16 cellular contexts compared by ENCODE assay signal in genomic region chrX:41108684-41109205, GRCh38. TPM values are rescaled to one million over a fixed set of nuclear protein-coding genes. Genes with fewer than 3 reads are reported as not detected.
DNase-seq lines count a peak whose midpoint lies in the region; ATAC-seq lines count a peak whose summit lies in the region.
"Had no signal": no experiment of that assay in that cellular context is flagged by ENCODE, and none has a peak within 500 bp of the region (broad histone marks: within the 10 kb centered on the region; RNA-seq: fewer than 3 reads in every experiment).

No MANE protein-coding gene starts in this region.

- H3K27me3 Mint-ChIP-seq in activated CD4-positive, alpha-beta memory T cell treated with anti-CD3 and anti-CD28 coated beads for 36 hours: no peaks in the 10 kb centered on the region
- no peaks in the 10 kb centered on the region for H3K27me3 Mint-ChIP-seq in activated CD4-positive, alpha-beta memory T cell treated with anti-CD3 and anti-CD28 coated beads, Interleukin-2, amount 10 ng/mL, durations not matched to agents 7 days and 5 days
- H3K27me3 Mint-ChIP-seq in T-cell (no peaks in the 10 kb centered on the region), immature natural killer cell (ENCODE audit: low read depth in 3 of 3) (peaks cover 0 to 9% (median 0%) of the 10 kb centered on the region in 3 donors)
- H3K27me3 Mint-ChIP-seq: activated B cell treated with CpG ODN at 0.5 μM for 24 hours had no signal

- peaks cover 5% of the 10 kb centered on the region for H3K36me3 Mint-ChIP-seq in activated CD4-positive, alpha-beta memory T cell treated with anti-CD3 and anti-CD28 coated beads for 36 hours
- peaks cover 8% of the 10 kb centered on the region for H3K36me3 Mint-ChIP-seq in activated CD4-positive, alpha-beta memory T cell treated with anti-CD3 and anti-CD28 coated beads, Interleukin-2, amount 10 ng/mL, durations not matched to agents 7 days and 5 days (ENCODE audit: low read depth)
- peaks cover 6% of the 10 kb centered on the region for H3K36me3 Mint-ChIP-seq in T-cell
- peaks cover 0 to 4% (median 4%) of the 10 kb centered on the region in 3 donors for H3K36me3 Mint-ChIP-seq in immature natural killer cell

- no peak overlapping the region for H3K9ac ChIP-seq in skeletal muscle tissue (ENCODE audit: low read depth in 1 of 3, low read length in 3 of 3)

- ATAC-seq in T-cell (replicated peaks in 1 of 4): no peak
- ATAC-seq: left colon, sciatic nerve had no signal

- H3K9me3 ChIP-seq in skeletal muscle tissue (ENCODE audit: control insufficient read depth in 3 of 3, low read length in 3 of 3): no peaks in the 10 kb centered on the region

- no peak overlapping the region for H3K4me3 ChIP-seq in skeletal muscle tissue (ENCODE audit: low read length in 3 of 3)

- POLR2A ChIA-PET in activated CD4-positive, alpha-beta memory T cell treated with anti-CD3 and anti-CD28 coated beads for 36 hours (lab: Charles Lee): no interaction called here
- POLR2A ChIA-PET in activated CD4-positive, alpha-beta memory T cell treated with anti-CD3 and anti-CD28 coated beads, Interleukin-2, amount 10 ng/mL, durations not matched to agents 7 days and 5 days (lab: Charles Lee): interaction anchor here (1.3 kb wide), 1 partner anchor 23 kb away, joined by 8 read pairs; the partner anchor contains the start of gene USP9X
- POLR2A ChIA-PET in T-cell (lab: Charles Lee): interaction anchor here in 1 of 2 donors (0.5 to 1.1 kb wide), 3 partner anchors 8 to 40 kb away, joined by 3 to 11 read pairs (median 10); no protein-coding TSS in a partner anchor

- H3K27ac Mint-ChIP-seq in activated CD4-positive, alpha-beta memory T cell treated with anti-CD3 and anti-CD28 coated beads for 36 hours: peak overlapping the region; percentile 66
- H3K27ac Mint-ChIP-seq in activated CD4-positive, alpha-beta memory T cell treated with anti-CD3 and anti-CD28 coated beads, Interleukin-2, amount 10 ng/mL, durations not matched to agents 7 days and 5 days: no peak overlapping the region
- peak overlapping the region; percentile 15 to 55 for H3K27ac Mint-ChIP-seq in T-cell
- H3K27ac Mint-ChIP-seq in immature natural killer cell: peak overlapping the region in 1 of 6 donors; percentile 67
- H3K27ac Mint-ChIP-seq: activated B cell treated with CpG ODN at 0.5 μM for 24 hours had no signal

- peaks cover 10 to 19% (median 12%) of the 10 kb centered on the region in 3 donors for H3K4me1 ChIP-seq in skeletal muscle tissue (ENCODE audit: control insufficient read depth in 3 of 3, insufficient read depth in 3 of 3, low read length in 3 of 3)

- CTCF ChIA-PET in activated CD4-positive, alpha-beta memory T cell treated with anti-CD3 and anti-CD28 coated beads for 36 hours (lab: Charles Lee): no interaction called here
- CTCF ChIA-PET in activated CD4-positive, alpha-beta memory T cell treated with anti-CD3 and anti-CD28 coated beads, Interleukin-2, amount 10 ng/mL, durations not matched to agents 7 days and 5 days (lab: Charles Lee): no interaction called here
- CTCF ChIA-PET in T-cell (lab: Charles Lee): interaction anchor here in 1 of 2 donors (0.6 to 0.7 kb wide), 2 partner anchors 52 to 565 kb away, joined by 3 to 7 read pairs; no protein-coding TSS in a partner anchor

- no peaks in the 10 kb centered on the region for H3K27me3 ChIP-seq in skeletal muscle tissue (ENCODE audit: control insufficient read depth in 3 of 3, insufficient read depth in 3 of 3, low read length in 3 of 3)

- intact Hi-C loops in activated CD4-positive, alpha-beta memory T cell treated with anti-CD3 and anti-CD28 coated beads for 36 hours (cut with micrococcal nuclease): no loop called here

- H3K36me3 ChIP-seq in skeletal muscle tissue (ENCODE audit: control insufficient read depth in 3 of 3, insufficient read depth in 3 of 3, low read length in 3 of 3): no peaks in the 10 kb centered on the region

- H3K4me1 Mint-ChIP-seq in activated CD4-positive, alpha-beta memory T cell treated with anti-CD3 and anti-CD28 coated beads for 36 hours (ENCODE audit: low read depth): peaks cover 65% of the 10 kb centered on the region
- peaks cover 38% of the 10 kb centered on the region for H3K4me1 Mint-ChIP-seq in activated CD4-positive, alpha-beta memory T cell treated with anti-CD3 and anti-CD28 coated beads, Interleukin-2, amount 10 ng/mL, durations not matched to agents 7 days and 5 days
- H3K4me1 Mint-ChIP-seq in T-cell (peaks cover 75 to 83% (median 77%) of the 10 kb centered on the region in 3 donors), immature natural killer cell (peaks cover 72 to 80% of the 10 kb centered on the region in 2 donors)

- H3K4me3 Mint-ChIP-seq in activated CD4-positive, alpha-beta memory T cell treated with anti-CD3 and anti-CD28 coated beads for 36 hours: no peak overlapping the region
- no peak overlapping the region for H3K4me3 Mint-ChIP-seq in activated CD4-positive, alpha-beta memory T cell treated with anti-CD3 and anti-CD28 coated beads, Interleukin-2, amount 10 ng/mL, durations not matched to agents 7 days and 5 days
- H3K4me3 Mint-ChIP-seq in T-cell (peak overlapping the region in 1 of 3 donors; percentile 61), immature natural killer cell (peak overlapping the region in 3 of 5 donors; percentile 0 to 36 (median 7))
- H3K4me3 Mint-ChIP-seq: activated B cell treated with CpG ODN at 0.5 μM for 24 hours had no signal

- H3K27ac ChIP-seq in skeletal muscle tissue (ENCODE audit: low read depth, low read length): peak overlapping the region; percentile 18

- peaks cover 5% of the 10 kb centered on the region for H3K9me3 Mint-ChIP-seq in activated CD4-positive, alpha-beta memory T cell treated with anti-CD3 and anti-CD28 coated beads for 36 hours
- H3K9me3 Mint-ChIP-seq in activated CD4-positive, alpha-beta memory T cell treated with anti-CD3 and anti-CD28 coated beads, Interleukin-2, amount 10 ng/mL, durations not matched to agents 7 days and 5 days: no peaks in the 10 kb centered on the region
- H3K9me3 Mint-ChIP-seq in T-cell (peaks cover 0 to 5% (median 5%) of the 10 kb centered on the region in 3 donors), immature natural killer cell (peaks cover 0 to 5% (median 0%) of the 10 kb centered on the region in 6 donors)

- no peak for DNase-seq in activated CD4-positive, alpha-beta memory T cell treated with anti-CD3 and anti-CD28 coated beads for 36 hours
- no peak for DNase-seq in activated CD4-positive, alpha-beta memory T cell treated with anti-CD3 and anti-CD28 coated beads, Interleukin-2, amount 10 ng/mL, durations not matched to agents 7 days and 5 days
- DNase-seq in T-cell (no peak), immature natural killer cell (no peak), NCI-H1092 (lab: John Stamatoyannopoulos, UW) (no peak), SW480 (ENCODE audit: low spot score) (no peak)
- DNase-seq in effector CD8-positive, alpha-beta T cell (lab: John Stamatoyannopoulos, UW): no peak
- DNase-seq: activated B cell treated with CpG ODN at 0.5 μM for 24 hours; head of caudate nucleus; IMR-90; left colon; NCI-H1092 treated with DMSO at 0.1 percent for 48 hours; NCI-H446 treated with DMSO at 0.1 percent for 48 hours; stimulated activated CD4-positive, alpha-beta T cell treated with anti-CD3 and anti-CD28 coated beads, Interleukin-4, amount 100 ng/mL, for 24 hours had no signal

RNA-seq across cellular contexts. Expression of gene USP9X, which starts 23.5 kb away (rescaled TPM):
- total RNA-seq in activated CD4-positive, alpha-beta memory T cell treated with anti-CD3 and anti-CD28 coated beads for 36 hours: 10 to 100 TPM; 55.8 to 57.5 TPM
- total RNA-seq in activated CD4-positive, alpha-beta memory T cell treated with anti-CD3 and anti-CD28 coated beads, Interleukin-2, amount 10 ng/mL, durations not matched to agents 7 days and 5 days: 10 to 100 TPM; 43.9 to 45.9 TPM
- total RNA-seq in T-cell: 10 to 100 TPM; 51.7 to 84.2 (median 62.7) TPM
- 10 to 100 TPM in 2 of 3 donors, 1 to 10 TPM in 1; 7.4 to 30.7 (median 12.0) TPM for polyA plus RNA-seq in immature natural killer cell
- total RNA-seq in skeletal muscle tissue: 147 TPM

Comparison
In these comparisons a context has a peak if more than half of its experiments do, and no peak if none do; other contexts are left out.
1. H3K4me3 Mint-ChIP-seq: peak in immature natural killer cell (3 of 5); none in activated CD4-positive, alpha-beta memory T cell treated with anti-CD3 and anti-CD28 coated beads for 36 hours (single experiment) and activated CD4-positive, alpha-beta memory T cell treated with anti-CD3 and anti-CD28 coated beads, Interleukin-2, amount 10 ng/mL, durations not matched to agents 7 days and 5 days (single experiment).